In genomic region chr3:50128001-50128400, GRCh38 we compare ENCODE assay signal across 22 cellular contexts.
"Had no signal": no experiment of that assay in that cellular context is flagged by ENCODE, and none has a peak within 500 bp of the region (broad histone marks: within the 10 kb centered on the region; RNA-seq: fewer than 3 reads in every experiment).

No MANE protein-coding gene starts in this region.

- H3K36me3 ChIP-seq: cardiac muscle cell, right atrium auricular region, thyroid gland had no signal

- DNase-seq: activated CD4-positive, alpha-beta T cell treated with anti-CD3 and anti-CD28 coated beads for 4 hours; activated CD4-positive, alpha-beta T cell treated with anti-CD3 and anti-CD28 coated beads, Interleukin-2, amount 50 U/mL, for 48 hours; activated CD4-positive, CD25-positive, alpha-beta regulatory T cell; activated CD8-positive, alpha-beta memory T cell treated with anti-CD3 and anti-CD28 coated beads, Interleukin-2, amount 50 U/mL, for 48 hours; activated effector memory CD4-positive, alpha-beta T cell treated with anti-CD3 and anti-CD28 coated beads, Interleukin-2, amount 50 U/mL, for 16 hours; activated naive CD4-positive, alpha-beta T cell treated with anti-CD3 and anti-CD28 coated beads, Interleukin-2, amount 10 ng/mL, durations not matched to agents 7 days and 5 days; activated naive CD8-positive, alpha-beta T cell treated with anti-CD3 and anti-CD28 coated beads, Interleukin-2, amount 50 U/mL, for 24 hours; activated T-cell treated with anti-CD3 and anti-CD28 coated beads, Interleukin-2, amount 50 U/mL, for 72 hours; body of pancreas; foreskin melanocyte; glutamatergic neuron; left ventricle myocardium superior; mammary epithelial cell; occipital lobe; stimulated activated CD4-positive, alpha-beta T cell treated with anti-CD3 and anti-CD28 coated beads, Interleukin-12 subunit alpha, Interleukin-12 subunit beta, amount 100 ng/mL, for 4 hours; substantia nigra; T1000; thyroid gland had no signal

- H3K27ac ChIP-seq: body of pancreas, cardiac muscle cell, epithelial cell of prostate, hepatocyte, right atrium auricular region, thyroid gland had no signal

- H2AFZ ChIP-seq: hepatocyte had no signal

- H3K4me3 ChIP-seq: body of pancreas, cardiac muscle cell, hepatocyte, right atrium auricular region, thyroid gland had no signal

- H3K4me2 ChIP-seq: hepatocyte had no signal

- ATAC-seq: activated naive CD8-positive, alpha-beta T cell treated with anti-CD3 and anti-CD28 coated beads, Interleukin-2, amount 50 U/mL, for 24 hours; body of pancreas; left ventricle myocardium superior had no signal

- H3K9me3 ChIP-seq: body of pancreas, right atrium auricular region, thyroid gland had no signal

- H3K27me3 ChIP-seq: body of pancreas, cardiac muscle cell, right atrium auricular region, thyroid gland had no signal
